In genomic region chr19:1206063-1206732, GRCh38 we compare ENCODE assay signal across 8 cellular contexts. TPM values are rescaled to one million over a fixed set of nuclear protein-coding genes. Genes with fewer than 3 reads are reported as not detected.
DNase-seq lines count a peak whose midpoint lies in the region; ATAC-seq and TF ChIP-seq lines count a peak whose summit lies in the region.

No MANE protein-coding gene starts in this region.

- H2BK20ac ChIP-seq in IMR-90 (ENCODE audit: low read depth, low read length): no peak overlapping the region

- H2AFZ ChIP-seq in IMR-90 (replicated peaks; ENCODE audit: low read length, poor library complexity): peak overlapping the region; percentile 68

- no peak overlapping the region for H2AK5ac ChIP-seq in IMR-90 (ENCODE audit: low read depth, low read length)

- no peaks in the 10 kb centered on the region for H3K27me3 ChIP-seq in IMR-90 (ENCODE audit: control insufficient read depth, insufficient read depth, low read length)

- TF ChIP-seq CTCF in AG04449 (IDR thresholded peaks at IDR 0.05; ENCODE audit: insufficient read depth, low read length, missing control alignments): no peak
- no peak for TF ChIP-seq CTCF in IMR-90 (conservative IDR thresholded peaks at IDR 0.05; ENCODE audit: low read depth, low read length)
- no peak for TF ChIP-seq CTCF in cardiac fibroblast (IDR thresholded peaks at IDR 0.05; ENCODE audit: low read depth, low read length)
- no peak for TF ChIP-seq CTCF in mucosa of descending colon (IDR thresholded peaks at IDR 0.05)

- H4K5ac ChIP-seq in IMR-90 (ENCODE audit: low read depth, low read length): no peak overlapping the region

- H3K14ac ChIP-seq in IMR-90 (replicated peaks; ENCODE audit: low read depth, low read length): peak overlapping the region; percentile 68

- peak overlapping the region; percentile 4; the same call in 1 of the 2 replicates for H3K4ac ChIP-seq in IMR-90 (ENCODE audit: low read depth, low read length)

- H3K56ac ChIP-seq in IMR-90 (ENCODE audit: extremely low read depth, insufficient read depth, low read length): peak overlapping the region; percentile 8; the same call in 1 of the 2 replicates

- peaks cover 12 to 52% of the 10 kb centered on the region in 2 experiments; a peak in 3 of 4 replicates for H3K79me1 ChIP-seq in IMR-90 (ENCODE audit: low read depth in 1 of 2, low read length in 2 of 2)

- dilution Hi-C loops in IMR-90 (cut with HindIII; ENCODE audit: low sequenced_read_pairs, unreplicated experiment): no loop called here

- DNase-seq in AG04449 (ENCODE audit: low read depth, low spot score) (no peak), IMR-90 (no peak), cardiac fibroblast (ENCODE audit: low read depth in 2 of 2) (no peak), mucosa of descending colon (peak in 1 of 3 donors; percentile 52), NCI-H1048 (lab: John Stamatoyannopoulos, UW) (no peak), NCI-H187 (lab: John Stamatoyannopoulos, UW) (no peak)

- no peak overlapping the region for H4K8ac ChIP-seq in IMR-90 (ENCODE audit: low read depth in 2 of 2, low read length in 2 of 2)

- TF ChIP-seq POLR2A in IMR-90 (IDR thresholded peaks at IDR 0.05; ENCODE audit: low read depth, low read length): no peak

- in situ Hi-C loops in IMR-90 (cut with MboI; ENCODE audit: low sequenced_read_pairs): no loop called here

- peak overlapping the region; percentile 65 for H2AK9ac ChIP-seq in IMR-90 (replicated peaks; ENCODE audit: low read depth, low read length, poor library complexity)

- ATAC-seq in IMR-90 (ENCODE audit: low read depth) (no peak), mucosa of descending colon (no peak), GM19455 (IDR thresholded peaks at IDR 0.05; ENCODE audit: unreplicated experiment) (no peak), HG03342 (IDR thresholded peaks at IDR 0.05; ENCODE audit: unreplicated experiment) (no peak)

- H3K18ac ChIP-seq in IMR-90 (ENCODE audit: low read depth, low read length): no peak overlapping the region

- peak overlapping the region; percentile 53; the same call in 1 of the 2 replicates for H3K27ac ChIP-seq in IMR-90 (ENCODE audit: insufficient read depth, low read length)

- POLR2A ChIA-PET in AG04449 (lab: Yijun Ruan, JAX) (no interaction called here), IMR-90 (lab: Charles Lee; ENCODE audit: unreplicated experiment) (interaction anchor here (0.6 kb wide), 1 partner anchor 63 kb away, joined by 7 read pairs; no protein-coding TSS in a partner anchor)

- H3K4me1 ChIP-seq in IMR-90 (ENCODE audit: control insufficient read depth, insufficient read depth, low read length) (peaks cover 18% of the 10 kb centered on the region), mucosa of descending colon (ENCODE audit: low read depth) (peaks cover 58% of the 10 kb centered on the region)

- peaks cover 3% of the 10 kb centered on the region; the same call in 1 of the 2 replicates for H3K36me3 ChIP-seq in IMR-90 (ENCODE audit: control insufficient read depth, insufficient read depth, low read length)
- no peaks in the 10 kb centered on the region for H3K36me3 ChIP-seq in mucosa of descending colon (ENCODE audit: low read depth)

- TF ChIP-seq RAD21 in IMR-90 (IDR thresholded peaks at IDR 0.05; ENCODE audit: low read length): no peak

- peak overlapping the region; percentile 79 for H3K23ac ChIP-seq in IMR-90 (ENCODE audit: low read depth, low read length)

- intact Hi-C loops in IMR-90 (cut with micrococcal nuclease): no loop called here
- intact Hi-C loops in mucosa of descending colon (cut with DNase I, micrococcal nuclease): no loop called here

- no TSS peak for BruUV-seq in IMR-90 (replicated peaks; lab: Mats Ljungman, UMichigan)

- H3K9me1 ChIP-seq in IMR-90 (ENCODE audit: insufficient read depth, low read length): peaks cover 22% of the 10 kb centered on the region

- CTCF ChIA-PET in AG04449 (lab: Yijun Ruan, JAX): no interaction called here
- CTCF ChIA-PET in IMR-90 (lab: Yijun Ruan, JAX): no interaction called here

- H2BK120ac ChIP-seq in IMR-90 (ENCODE audit: low read depth, low read length): no peak overlapping the region

- WGBS in IMR-90 (ENCODE audit: extremely low coverage in 2 of 2, insufficient read length in 1 of 2), 2 experiments: 1% methylated on average over 39 of the region's 90 CpGs; no CpG with 5 or more reads in 1 of the 2 experiments

- peak overlapping the region; percentile 86 for H3K9ac ChIP-seq in IMR-90 (ENCODE audit: low read depth, low read length)

- peaks cover 41% of the 10 kb centered on the region for H4K20me1 ChIP-seq in IMR-90 (ENCODE audit: insufficient read depth, low read length)

- no peak overlapping the region for H4K91ac ChIP-seq in IMR-90 (ENCODE audit: insufficient read depth, low read depth, low read length)

- no peaks in the 10 kb centered on the region for H3K9me3 ChIP-seq in IMR-90 (ENCODE audit: control insufficient read depth, insufficient read depth, low read length)
- no peaks in the 10 kb centered on the region for H3K9me3 ChIP-seq in mucosa of descending colon

- H3K4me2 ChIP-seq in IMR-90 (ENCODE audit: low read depth, low read length): peak overlapping the region; percentile 92

- H2BK15ac ChIP-seq in IMR-90 (ENCODE audit: low read depth, low read length): no peak overlapping the region

- H2BK5ac ChIP-seq in IMR-90 (ENCODE audit: low read depth, low read length, poor library complexity, severe bottlenecking): peak overlapping the region; percentile 71

- H3K4me3 ChIP-seq in AG04449 (ENCODE audit: low read depth, low read length) (peak overlapping the region; percentile 75), IMR-90 (ENCODE audit: insufficient read depth, low read depth, low read length) (peak overlapping the region; percentile 71), cardiac fibroblast (replicated peaks in 1 of 2; ENCODE audit: low read depth in 2 of 2, low read length in 2 of 2) (peak overlapping the region; percentile 71 to 76), mucosa of descending colon (peak overlapping the region; percentile 67)

TF ChIP-seq in IMR-90, 13 proteins besides CTCF, POLR2A, EP300 and RAD21 (continues in another document):
- TF ChIP-seq RCOR1 (IDR thresholded peaks at IDR 0.05; ENCODE audit: insufficient replicate concordance, low read length) (no peak), RFX5 (IDR thresholded peaks at IDR 0.05; ENCODE audit: low read depth, low read length) (no peak), ELK1 (IDR thresholded peaks at IDR 0.05; ENCODE audit: borderline replicate concordance, low read depth, low read length) (no peak), SMC3 (IDR thresholded peaks at IDR 0.05; ENCODE audit: low read depth, low read length) (no peak), BHLHE40 (IDR thresholded peaks at IDR 0.05; ENCODE audit: low read depth, low read length) (no peak), FOS (IDR thresholded peaks at IDR 0.05; ENCODE audit: low read depth, low read length) (no peak), MAZ (IDR thresholded peaks at IDR 0.05; ENCODE audit: borderline replicate concordance, low read depth, low read length) (no peak), NFE2L2 (IDR thresholded peaks at IDR 0.05; ENCODE audit: low read depth, low read length) (no peak), CEBPB (IDR thresholded peaks at IDR 0.05; ENCODE audit: low read depth, low read length) (no peak), MXI1 (IDR thresholded peaks at IDR 0.05; ENCODE audit: borderline replicate concordance, low read depth, low read length) (no peak)
- TF ChIP-seq, protein P1, sequence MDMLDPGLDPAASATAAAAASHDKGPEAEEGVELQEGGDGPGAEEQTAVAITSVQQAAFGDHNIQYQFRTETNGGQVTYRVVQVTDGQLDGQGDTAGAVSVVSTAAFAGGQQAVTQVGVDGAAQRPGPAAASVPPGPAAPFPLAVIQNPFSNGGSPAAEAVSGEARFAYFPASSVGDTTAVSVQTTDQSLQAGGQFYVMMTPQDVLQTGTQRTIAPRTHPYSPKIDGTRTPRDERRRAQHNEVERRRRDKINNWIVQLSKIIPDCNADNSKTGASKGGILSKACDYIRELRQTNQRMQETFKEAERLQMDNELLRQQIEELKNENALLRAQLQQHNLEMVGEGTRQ (IDR thresholded peaks at IDR 0.05; ENCODE audit: low read depth, low read length): no peak

RNA-seq across cellular contexts. Expression of gene STK11, which starts 0.6 kb away (rescaled TPM):
- total RNA-seq in IMR-90 (2012; rRNA removed) (39.3 and 45.0 TPM in 2 replicates), mucosa of descending colon (10 to 100 TPM; 69.6 to 86.6 (median 76.3) TPM)
- polyA plus RNA-seq in IMR-90 (2012; rRNA removed): 40.9 and 42.8 TPM in 2 replicates
- 35.6 and 50.4 TPM in 2 replicates for polyA plus RNA-seq in IMR-90 (2012; cell fraction: cytosol; rRNA removed)
- 146 and 257 TPM in 2 replicates for polyA plus RNA-seq in IMR-90 (2012; cell fraction: nucleus; rRNA removed; ENCODE audit: low replicate concordance)

RNA-seq across cellular contexts. Expression of gene CBARP, which starts 31.6 kb away (rescaled TPM):
- total RNA-seq in IMR-90 (2012; rRNA removed) (0.18 and 0.56 TPM in 2 replicates), mucosa of descending colon (1 to 10 TPM in 1 of 3 donors, under 1 TPM in 2; 0.29 to 1.2 (median 0.39) TPM)
- 3.9 and 8.5 TPM in 2 replicates for polyA plus RNA-seq in IMR-90 (2012; rRNA removed)
- polyA plus RNA-seq in IMR-90 (2012; cell fraction: cytosol; rRNA removed): 3.2 and 7.9 TPM in 2 replicates
- polyA plus RNA-seq in IMR-90 (2012; cell fraction: nucleus; rRNA removed; ENCODE audit: low replicate concordance): 24.1 and 64.4 TPM in 2 replicates

RNA-seq across cellular contexts. Expression of gene SBNO2, which starts 32.1 kb away (rescaled TPM):
- 13.4 and 13.6 TPM in 2 replicates for total RNA-seq in IMR-90 (2012; rRNA removed)
- 40.4 and 40.5 TPM in 2 replicates for polyA plus RNA-seq in IMR-90 (2012; rRNA removed)
- polyA plus RNA-seq in IMR-90 (2012; cell fraction: cytosol; rRNA removed): 16.4 and 33.2 TPM in 2 replicates
- polyA plus RNA-seq in IMR-90 (2012; cell fraction: nucleus; rRNA removed; ENCODE audit: low replicate concordance): 123 and 292 TPM in 2 replicates
- 10 to 100 TPM; 58.0 to 86.6 (median 74.6) TPM for total RNA-seq in mucosa of descending colon

RNA-seq across cellular contexts. Expression of gene ATP5F1D, which starts 35.4 kb away (rescaled TPM):
- total RNA-seq in IMR-90 (2012; rRNA removed) (7.3 and 13.6 TPM in 2 replicates), mucosa of descending colon (100 to 1,000 TPM; 302 to 391 (median 378) TPM)
- polyA plus RNA-seq in IMR-90 (2012; rRNA removed): 140 and 189 TPM in 2 replicates
- 348 and 386 TPM in 2 replicates for polyA plus RNA-seq in IMR-90 (2012; cell fraction: cytosol; rRNA removed)
- 72.4 and 213 TPM in 2 replicates for polyA plus RNA-seq in IMR-90 (2012; cell fraction: nucleus; rRNA removed; ENCODE audit: low replicate concordance)

RNA-seq across cellular contexts. Expression of gene MIDN, which starts 42.2 kb away (rescaled TPM):
- total RNA-seq in IMR-90 (2012; rRNA removed) (2.2 and 2.5 TPM in 2 replicates), mucosa of descending colon (100 to 1,000 TPM; 136 to 251 (median 213) TPM)
- 24.1 and 26.0 TPM in 2 replicates for polyA plus RNA-seq in IMR-90 (2012; rRNA removed)
- polyA plus RNA-seq in IMR-90 (2012; cell fraction: cytosol; rRNA removed): 39.2 and 47.7 TPM in 2 replicates
- polyA plus RNA-seq in IMR-90 (2012; cell fraction: nucleus; rRNA removed; ENCODE audit: low replicate concordance): 97.0 and 144 TPM in 2 replicates
